In the genomic region with DNA sequence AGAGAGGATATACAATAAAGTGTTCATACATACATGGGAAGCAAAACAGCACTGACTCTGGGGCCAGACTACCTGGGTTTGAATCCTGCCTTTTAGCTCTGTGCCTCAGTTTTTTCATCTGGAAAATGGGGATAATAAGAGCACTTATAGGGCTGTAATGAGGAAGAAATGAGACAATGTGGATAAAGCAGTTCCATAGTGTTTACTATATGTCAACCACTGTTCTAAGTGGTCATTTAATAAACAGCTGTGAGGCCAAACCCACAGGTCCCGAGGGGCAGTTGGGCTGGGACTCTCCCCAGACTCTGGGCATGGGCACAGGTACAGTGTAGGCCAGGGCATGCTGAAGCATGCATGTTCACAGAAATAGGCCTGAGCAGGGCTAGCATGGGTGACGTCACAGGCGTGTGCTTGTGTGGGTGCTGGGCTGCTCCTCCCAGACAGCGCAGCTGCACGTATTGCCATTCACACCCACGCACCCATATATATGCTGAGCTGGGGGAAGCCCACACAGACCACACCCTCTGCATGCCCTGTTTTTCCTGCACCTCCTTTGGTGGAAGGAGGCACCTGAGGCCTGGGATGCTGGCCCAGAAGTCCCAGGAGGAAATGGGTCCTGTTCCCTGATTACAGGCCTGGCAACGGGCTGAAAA, we compare ENCODE assay signal across 8 cellular contexts. TPM values are rescaled to one million over a fixed set of nuclear protein-coding genes. Genes with fewer than 3 reads are reported as not detected.
DNase-seq lines count a peak whose midpoint lies in the region; ATAC-seq and TF ChIP-seq lines count a peak whose summit lies in the region.

No MANE protein-coding gene starts in this region.

- no peak overlapping the region for H3K4me3 Mint-ChIP-seq in CD8-positive, alpha-beta T cell
- H3K4me3 Mint-ChIP-seq in chondrocyte (ENCODE audit: unreplicated experiment), result no peak overlapping the region

- ATAC-seq in CD8-positive, alpha-beta T cell, result peak; percentile 12
- peak; percentile 40 for ATAC-seq in GM21825 (IDR thresholded peaks at IDR 0.05; ENCODE audit: unreplicated experiment)
- no peak for ATAC-seq in HG02610 (IDR thresholded peaks at IDR 0.05; ENCODE audit: unreplicated experiment)

- in situ Hi-C loops in G401 (cut with HindIII; ENCODE audit: low sequenced_read_pairs), result no loop called here

- peak in 1 of 7 experiments; percentile 69 for DNase-seq in CD8-positive, alpha-beta T cell
- DNase-seq in T follicular helper cell (ENCODE audit: low read depth), result peak; percentile 62
- peak in 6 of 10 donors; percentile 64 to 76 (median 68) for DNase-seq in dorsolateral prefrontal cortex
- DNase-seq in iPS-NIHi7 (ENCODE audit: extremely low spot score), result no peak
- no peak for DNase-seq in chondrocyte (ENCODE audit: low spot score)
- DNase-seq in G401 (ENCODE audit: low spot score), result no peak

- peaks cover 31% of the 10 kb centered on the region for H3K4me1 Mint-ChIP-seq in CD8-positive, alpha-beta T cell (ENCODE audit: low read depth)
- H3K4me1 Mint-ChIP-seq in chondrocyte (ENCODE audit: low read depth), result peaks cover 20% of the 10 kb centered on the region

- no peaks in the 10 kb centered on the region for H3K27me3 ChIP-seq in CD8-positive, alpha-beta T cell (ENCODE audit: insufficient read depth, low read length)
- no peaks in the 10 kb centered on the region for H3K27me3 ChIP-seq in dorsolateral prefrontal cortex

- no peaks in the 10 kb centered on the region for H3K36me3 ChIP-seq in CD8-positive, alpha-beta T cell (ENCODE audit: insufficient read depth, low read length)

- H3K4me1 ChIP-seq in CD8-positive, alpha-beta T cell (ENCODE audit: insufficient read depth, low read length), result peaks cover 26% of the 10 kb centered on the region

- no peak overlapping the region for H3K4me3 ChIP-seq in CD8-positive, alpha-beta T cell (ENCODE audit: low read depth, low read length)
- no peak overlapping the region for H3K4me3 ChIP-seq in dorsolateral prefrontal cortex

- peaks cover 15% of the 10 kb centered on the region for H3K36me3 Mint-ChIP-seq in CD8-positive, alpha-beta T cell
- peaks cover 2% of the 10 kb centered on the region for H3K36me3 Mint-ChIP-seq in chondrocyte (ENCODE audit: low read depth)

- H3K27me3 Mint-ChIP-seq in CD8-positive, alpha-beta T cell (ENCODE audit: low read depth), result no peaks in the 10 kb centered on the region
- H3K27me3 Mint-ChIP-seq in chondrocyte (ENCODE audit: low read depth), result no peaks in the 10 kb centered on the region

- H3K9me3 ChIP-seq in CD8-positive, alpha-beta T cell (ENCODE audit: low read length), result no peaks in the 10 kb centered on the region

- no peak overlapping the region for H3K27ac ChIP-seq in CD8-positive, alpha-beta T cell (ENCODE audit: low read depth, low read length)
- H3K27ac ChIP-seq in dorsolateral prefrontal cortex, result peak overlapping the region in 32 of 59 donors; percentile 1 to 98 (median 44)

- no peak overlapping the region for H3K27ac Mint-ChIP-seq in CD8-positive, alpha-beta T cell
- no peak overlapping the region for H3K27ac Mint-ChIP-seq in chondrocyte (ENCODE audit: unreplicated experiment)

- intact Hi-C loops in CD8-positive, alpha-beta T cell (cut with DNase I, micrococcal nuclease), result loop anchor here in 1 of 2 experiments (10.0 kb wide), 1 partner anchor 481 kb away; a partner anchor contains a TSS
- intact Hi-C loops in dorsolateral prefrontal cortex (cut with DNase I), result loop anchor here in 1 of 2 donors (10.0 kb wide), 1 partner anchor 271 kb away; no protein-coding TSS in a partner anchor

- POLR2A ChIA-PET in CD8-positive, alpha-beta T cell (lab: Charles Lee), result interaction anchor here (1.4 to 2.2 kb wide), 2 partner anchors 98 to 206 kb away, joined by 4 to 11 read pairs; no protein-coding TSS in a partner anchor

- no peak for TF ChIP-seq CTCF in CD8-positive, alpha-beta T cell (IDR thresholded peaks at IDR 0.05)
- TF ChIP-seq CTCF in dorsolateral prefrontal cortex (IDR thresholded peaks at IDR 0.05 in 54 of 56, conservative IDR thresholded peaks at IDR 0.05 in 2 of 56; ENCODE audit: low read depth in 1 of 56, partially characterized antibody in 56 of 56) (no peak), chondrocyte (IDR thresholded peaks at IDR 0.05) (no peak)

- CTCF ChIA-PET in CD8-positive, alpha-beta T cell (lab: Charles Lee), result interaction anchor here (0.7 to 9.7 kb wide), 20 partner anchors 12 to 209 kb away, joined by 3 to 165 read pairs (median 12); a partner anchor contains a TSS

- no peaks in the 10 kb centered on the region for H3K9me3 Mint-ChIP-seq in CD8-positive, alpha-beta T cell
- no peaks in the 10 kb centered on the region for H3K9me3 Mint-ChIP-seq in chondrocyte (ENCODE audit: low read depth)

RNA-seq across cellular contexts. Expression of a gene that starts 3.5 kb away (rescaled TPM):
- 100 to 1,000 TPM; 335 to 366 TPM for total RNA-seq in CD8-positive, alpha-beta T cell
- 100 to 1,000 TPM; 110 to 346 (median 179) TPM for total RNA-seq in dorsolateral prefrontal cortex
- total RNA-seq in chondrocyte, result 139 to 152 TPM (median 140 TPM) in 3 replicates
- 87.0 and 117 TPM in 2 replicates for total RNA-seq in G401 (2014; rRNA removed; shearing (Covaris generic))

Comparison
In these comparisons a context has a peak if more than half of its experiments do, and no peak if none do; other contexts are left out.
1. DNase-seq: peak in T follicular helper cell (single experiment) and dorsolateral prefrontal cortex (6 of 10); none in iPS-NIHi7 (single experiment), chondrocyte (single experiment) and G401 (single experiment).